Comparison of ENCODE assay signal across 16 cellular contexts in genomic region chr6:21722488-21722887, GRCh38.
"Had no signal": no experiment of that assay in that cellular context is flagged by ENCODE, and none has a peak within 500 bp of the region (broad histone marks: within the 10 kb centered on the region; RNA-seq: fewer than 3 reads in every experiment).

No MANE protein-coding gene starts in this region.

- H3K27ac Mint-ChIP-seq: activated naive CD4-positive, alpha-beta T cell treated with anti-CD3 and anti-CD28 coated beads, Interleukin-2, amount 50 U/mL, for 72 hours; activated T-helper 2 cell treated with anti-CD3 and anti-CD28 coated beads, Interferon-gamma antibody, Interleukin-2, Interleukin-4, amounts not matched to agents 10 μg/mL and 5 μg/mL and 100 μg/mL, durations not matched to agents 14 hours and 24 hours and 36 hours had no signal

- H3K4me1 Mint-ChIP-seq: central memory CD8-positive, alpha-beta T cell had no signal

- H3K4me3 ChIP-seq: body of pancreas, pancreas, stomach, thoracic aorta had no signal

- H3K36me3 Mint-ChIP-seq: activated naive CD4-positive, alpha-beta T cell treated with anti-CD3 and anti-CD28 coated beads, Interleukin-2, amount 50 U/mL, for 72 hours had no signal

- H3K27me3 Mint-ChIP-seq: central memory CD8-positive, alpha-beta T cell had no signal

- H3K9me3 ChIP-seq: body of pancreas, pancreas, thoracic aorta had no signal

- H3K27ac ChIP-seq: body of pancreas, epithelial cell of prostate, pancreas, stomach, thoracic aorta, VCaP had no signal

- H3K4me1 ChIP-seq: body of pancreas, pancreas, stomach had no signal

- H3K4me3 Mint-ChIP-seq: central memory CD8-positive, alpha-beta T cell; neural crest cell had no signal

- H3K36me3 ChIP-seq: pancreas, stomach, thoracic aorta had no signal

- H3K27me3 ChIP-seq: body of pancreas, pancreas, stomach had no signal

- H3K9me3 Mint-ChIP-seq: activated T-helper 2 cell treated with anti-CD3 and anti-CD28 coated beads, Interferon-gamma antibody, Interleukin-2, Interleukin-4, amounts not matched to agents 10 μg/mL and 5 μg/mL and 100 μg/mL, durations not matched to agents 14 hours and 24 hours and 36 hours had no signal

- DNase-seq: activated CD4-positive, alpha-beta T cell treated with anti-CD3 and anti-CD28 coated beads for 4 hours; activated CD8-positive, alpha-beta memory T cell treated with anti-CD3 and anti-CD28 coated beads for 24 hours; amniotic stem cell; body of pancreas; cortex of kidney; effector memory CD4-positive, alpha-beta T cell; mesenchymal stem cell; pancreas; stomach had no signal
